ENCODE assay signal across 8 cellular contexts in genomic region chr12:122726056-122726558, GRCh38. TPM values are rescaled to one million over a fixed set of nuclear protein-coding genes. Genes with fewer than 3 reads are reported as not detected.
DNase-seq lines count a peak whose midpoint lies in the region; ATAC-seq and TF ChIP-seq lines count a peak whose summit lies in the region.

No MANE protein-coding gene starts in this region.

- peak overlapping the region; percentile 87; the same call in 1 of the 2 replicates for H3K27ac ChIP-seq in HUES6 (ENCODE audit: low read depth, low read length)
- peak overlapping the region; percentile 74 for H3K27ac ChIP-seq in lower lobe of right lung

- H3K27me3 ChIP-seq in HUES6 (ENCODE audit: control insufficient read depth, insufficient read depth, low read length) (no peaks in the 10 kb centered on the region), lower lobe of right lung (ENCODE audit: low read depth) (no peaks in the 10 kb centered on the region)

- no peaks in the 10 kb centered on the region for H3K36me3 ChIP-seq in HUES6 (ENCODE audit: control insufficient read depth, insufficient read depth, low read length)
- H3K36me3 ChIP-seq in lower lobe of right lung: no peaks in the 10 kb centered on the region

- H3K4me1 Mint-ChIP-seq in activated T-cell treated with anti-CD3 and anti-CD28 coated beads, Interleukin-2, amount 50 U/mL, for 4 hours (ENCODE audit: low read depth): peaks cover 47% of the 10 kb centered on the region

- H3K4me3 Mint-ChIP-seq in activated T-cell treated with anti-CD3 and anti-CD28 coated beads, Interleukin-2, amount 50 U/mL, for 4 hours: peak overlapping the region; percentile 29

- no peaks in the 10 kb centered on the region for H3K9me3 ChIP-seq in HUES6 (ENCODE audit: control insufficient read depth, insufficient read depth, low read depth, low read length)
- H3K9me3 ChIP-seq in lower lobe of right lung: no peaks in the 10 kb centered on the region

- TF ChIP-seq CTCF in lower lobe of right lung (IDR thresholded peaks at IDR 0.05): no peak

- no peaks in the 10 kb centered on the region for H3K9me3 Mint-ChIP-seq in activated T-cell treated with anti-CD3 and anti-CD28 coated beads, Interleukin-2, amount 50 U/mL, for 4 hours

- no peaks in the 10 kb centered on the region for H3K36me3 Mint-ChIP-seq in activated T-cell treated with anti-CD3 and anti-CD28 coated beads, Interleukin-2, amount 50 U/mL, for 4 hours (ENCODE audit: insufficient read depth)

- no peak overlapping the region for H3K4me3 ChIP-seq in HUES6 (ENCODE audit: low read depth, low read length)
- no peak overlapping the region for H3K4me3 ChIP-seq in lower lobe of right lung

- peak overlapping the region; percentile 41 for H3K9ac ChIP-seq in HUES6 (ENCODE audit: low read length)

- H3K4me1 ChIP-seq in HUES6 (ENCODE audit: control insufficient read depth, insufficient read depth, low read length) (peaks cover 9% of the 10 kb centered on the region; the same call in 1 of the 2 replicates), lower lobe of right lung (peaks cover 7% of the 10 kb centered on the region)

- H3K27me3 Mint-ChIP-seq in activated T-cell treated with anti-CD3 and anti-CD28 coated beads, Interleukin-2, amount 50 U/mL, for 4 hours (ENCODE audit: low read depth): no peaks in the 10 kb centered on the region

- intact Hi-C loops in lower lobe of right lung (cut with DNase I): no loop called here

- DNase-seq in GF-D8 (lab: John Stamatoyannopoulos, UW) (peak; percentile 73), lower lobe of right lung (no peak), NCI-H69 (lab: John Stamatoyannopoulos, UW) (no peak), NCI-H510A (lab: John Stamatoyannopoulos, UW) (no peak)
- DNase-seq in activated T-cell treated with anti-CD3 and anti-CD28 coated beads, Interleukin-2, amount 50 U/mL, for 4 hours: peak; percentile 32

- peak; percentile 48 to 70 for ATAC-seq in activated T-cell treated with anti-CD3 and anti-CD28 coated beads, Interleukin-2, amount 50 U/mL, for 4 hours
- ATAC-seq in lower lobe of right lung (peak; percentile 77 to 86), GM19351 (IDR thresholded peaks at IDR 0.05; ENCODE audit: unreplicated experiment) (no peak), HG02884 (IDR thresholded peaks at IDR 0.05; ENCODE audit: unreplicated experiment) (no peak)

RNA-seq across cellular contexts. Expression of gene HCAR1, which starts 4.5 kb away (rescaled TPM):
- total RNA-seq in activated T-cell treated with anti-CD3 and anti-CD28 coated beads, Interleukin-2, amount 50 U/mL, for 4 hours: under 1 TPM; 0.24 to 0.61 (median 0.40) TPM
- total RNA-seq in lower lobe of right lung: 1.6 TPM

RNA-seq across cellular contexts. Expression of gene HCAR3, which starts 9.5 kb away (rescaled TPM):
- total RNA-seq in activated T-cell treated with anti-CD3 and anti-CD28 coated beads, Interleukin-2, amount 50 U/mL, for 4 hours: not detected
- total RNA-seq in lower lobe of right lung: 6.9 TPM

RNA-seq across cellular contexts. Expression of gene HCAR2, which starts 22.9 kb away (rescaled TPM):
- total RNA-seq in activated T-cell treated with anti-CD3 and anti-CD28 coated beads, Interleukin-2, amount 50 U/mL, for 4 hours: not detected
- total RNA-seq in lower lobe of right lung: 26.2 TPM

RNA-seq across cellular contexts. Expression of gene DENR, which starts 26.5 kb away (rescaled TPM):
- 10 to 100 TPM; 88.1 to 92.9 (median 90.2) TPM for total RNA-seq in activated T-cell treated with anti-CD3 and anti-CD28 coated beads, Interleukin-2, amount 50 U/mL, for 4 hours
- total RNA-seq in lower lobe of right lung: 30.9 TPM

RNA-seq across cellular contexts. Expression of gene CCDC62, which starts 48.3 kb away (rescaled TPM):
- total RNA-seq in activated T-cell treated with anti-CD3 and anti-CD28 coated beads, Interleukin-2, amount 50 U/mL, for 4 hours: 1 to 10 TPM in 1 of 3 donors, under 1 TPM in 2; 0.40 to 1.3 (median 0.43) TPM
- total RNA-seq in lower lobe of right lung: 0.44 TPM

Comparison
In these comparisons a context has a peak if more than half of its experiments do, and no peak if none do; other contexts are left out.
1. DNase-seq: peak in GF-D8 (single experiment) and activated T-cell treated with anti-CD3 and anti-CD28 coated beads, Interleukin-2, amount 50 U/mL, for 4 hours (single experiment); none in lower lobe of right lung (single experiment), NCI-H69 (single experiment) and NCI-H510A (single experiment).
2. ATAC-seq: peak in activated T-cell treated with anti-CD3 and anti-CD28 coated beads, Interleukin-2, amount 50 U/mL, for 4 hours (2 of 2) and lower lobe of right lung (2 of 2); none in GM19351 (single experiment) and HG02884 (single experiment).
3. RNA of gene HCAR2, which starts 22.9 kb away (total RNA-seq): 26.2 TPM in lower lobe of right lung (single experiment); not detected in activated T-cell treated with anti-CD3 and anti-CD28 coated beads, Interleukin-2, amount 50 U/mL, for 4 hours; every median in the first group is over 10 times any median in the second.